14 cellular contexts compared by ENCODE assay signal in the genomic region with DNA sequence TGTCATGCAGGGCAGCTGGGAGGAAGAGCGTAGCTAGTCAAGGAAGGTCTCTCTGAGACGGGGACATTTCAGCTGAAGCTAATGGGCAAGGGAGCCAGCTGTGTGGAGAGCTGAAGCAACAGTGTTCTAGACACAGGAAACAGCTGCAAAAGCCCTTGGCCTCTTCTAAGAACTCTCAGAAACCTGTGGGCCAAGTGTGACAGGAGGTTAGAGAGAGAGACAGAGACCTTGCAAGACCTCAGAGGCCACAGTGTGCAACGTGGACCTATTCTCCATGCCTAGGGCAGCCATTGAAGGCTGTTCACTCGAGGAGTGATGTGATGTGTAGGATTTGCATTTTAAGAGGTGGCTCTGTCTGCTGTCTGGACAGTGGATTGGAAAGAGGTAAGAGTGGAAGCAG. TPM values are rescaled to one million over a fixed set of nuclear protein-coding genes. Genes with fewer than 3 reads are reported as not detected.
DNase-seq lines count a peak whose midpoint lies in the region; ATAC-seq and TF ChIP-seq lines count a peak whose summit lies in the region.
"Had no signal": no experiment of that assay in that cellular context is flagged by ENCODE, and none has a peak within 500 bp of the region (broad histone marks: within the 10 kb centered on the region; RNA-seq: fewer than 3 reads in every experiment).

No MANE protein-coding gene starts in this region.

- H3K36me3 Mint-ChIP-seq in CD8-positive, alpha-beta memory T cell, result peaks cover 0 to 74% (median 24%) of the 10 kb centered on the region in 3 donors
- peaks cover 35% of the 10 kb centered on the region for H3K36me3 Mint-ChIP-seq in T-helper 1 cell treated with Interleukin-12 subunit alpha and Interleukin-12 subunit beta and Interleukin-4 antibody, amounts not matched to agents 30 μg/mL and 1 μg/mL, for 36 hours (ENCODE audit: low read depth)
- H3K36me3 Mint-ChIP-seq in endothelial cell (ENCODE audit: low read depth, unreplicated experiment) (peaks cover 11% of the 10 kb centered on the region), HFFc6 (ENCODE audit: low read depth) (no peaks in the 10 kb centered on the region; the same call in 1 of the 2 replicates)

- TF ChIP-seq CTCF in endothelial cell (IDR thresholded peaks at IDR 0.05; ENCODE audit: unreplicated experiment) (no peak), HFFc6 (IDR thresholded peaks at IDR 0.05) (no peak)

- H3K27ac ChIP-seq in CD8-positive, alpha-beta memory T cell (ENCODE audit: low read depth, low read length), result no peak overlapping the region
- H3K27ac ChIP-seq: epithelial cell of prostate, suprapubic skin had no signal

- POLR2A ChIA-PET in CD8-positive, alpha-beta memory T cell (lab: Charles Lee), result no interaction called here

- H3K27me3 Mint-ChIP-seq in CD8-positive, alpha-beta memory T cell, result no peaks in the 10 kb centered on the region
- no peaks in the 10 kb centered on the region for H3K27me3 Mint-ChIP-seq in T-helper 1 cell treated with Interleukin-12 subunit alpha and Interleukin-12 subunit beta and Interleukin-4 antibody, amounts not matched to agents 30 μg/mL and 1 μg/mL, for 36 hours (ENCODE audit: low read depth)
- H3K27me3 Mint-ChIP-seq in endothelial cell (ENCODE audit: unreplicated experiment), result peaks cover 2% of the 10 kb centered on the region
- no peaks in the 10 kb centered on the region; the same call in 1 of the 2 replicates for H3K27me3 Mint-ChIP-seq in HFFc6 (ENCODE audit: insufficient read depth)
- H3K27me3 Mint-ChIP-seq: progenitor cell of endocrine pancreas had no signal

- intact Hi-C loops in left colon (cut with DNase I, micrococcal nuclease), result no loop called here

- peak in 1 of 5 donors; percentile 37 for DNase-seq in CD8-positive, alpha-beta memory T cell
- DNase-seq in left colon, result no peak
- DNase-seq in endothelial cell (ENCODE audit: low spot score), result no peak
- no peak for DNase-seq in H4 (ENCODE audit: low spot score)
- no peak for DNase-seq in HFFc6
- DNase-seq: activated CD8-positive, alpha-beta memory T cell treated with anti-CD3 and anti-CD28 coated beads, Interleukin-2, amount 50 U/mL, for 48 hours; H9; NCI-H2081 had no signal

- H3K27ac Mint-ChIP-seq in CD8-positive, alpha-beta memory T cell, result peak overlapping the region in 7 of 8 donors; percentile 15 to 87 (median 64)
- H3K27ac Mint-ChIP-seq in T-helper 1 cell treated with Interleukin-12 subunit alpha and Interleukin-12 subunit beta and Interleukin-4 antibody, amounts not matched to agents 30 μg/mL and 1 μg/mL, for 36 hours, result peak overlapping the region; percentile 91
- H3K27ac Mint-ChIP-seq in endothelial cell (ENCODE audit: unreplicated experiment) (no peak overlapping the region), HFFc6 (no peak overlapping the region)
- H3K27ac Mint-ChIP-seq: progenitor cell of endocrine pancreas had no signal

- H3K4me3 Mint-ChIP-seq in CD8-positive, alpha-beta memory T cell, result peak overlapping the region in 4 of 7 donors; percentile 10 to 57 (median 20)
- peak overlapping the region; percentile 72 for H3K4me3 Mint-ChIP-seq in T-helper 1 cell treated with Interleukin-12 subunit alpha and Interleukin-12 subunit beta and Interleukin-4 antibody, amounts not matched to agents 30 μg/mL and 1 μg/mL, for 36 hours
- H3K4me3 Mint-ChIP-seq in endothelial cell (ENCODE audit: unreplicated experiment) (no peak overlapping the region), HFFc6 (no peak overlapping the region)
- H3K4me3 Mint-ChIP-seq: H9 had no signal

- H3K4me1 ChIP-seq in CD8-positive, alpha-beta memory T cell (ENCODE audit: insufficient read depth, low read length), result peaks cover 13% of the 10 kb centered on the region
- H3K4me1 ChIP-seq: suprapubic skin had no signal

- H3K27me3 ChIP-seq in CD8-positive, alpha-beta memory T cell (ENCODE audit: insufficient read depth, low read length, poor library complexity, severe bottlenecking), result no peaks in the 10 kb centered on the region
- H3K27me3 ChIP-seq: suprapubic skin had no signal

- H3K9me3 ChIP-seq in CD8-positive, alpha-beta memory T cell (ENCODE audit: low read length), result no peaks in the 10 kb centered on the region
- H3K9me3 ChIP-seq: suprapubic skin had no signal

- peaks cover 35 to 54% (median 49%) of the 10 kb centered on the region in 3 donors for H3K4me1 Mint-ChIP-seq in CD8-positive, alpha-beta memory T cell
- H3K4me1 Mint-ChIP-seq in T-helper 1 cell treated with Interleukin-12 subunit alpha and Interleukin-12 subunit beta and Interleukin-4 antibody, amounts not matched to agents 30 μg/mL and 1 μg/mL, for 36 hours (ENCODE audit: low read depth), result peaks cover 31% of the 10 kb centered on the region
- peaks cover 11% of the 10 kb centered on the region for H3K4me1 Mint-ChIP-seq in endothelial cell (ENCODE audit: unreplicated experiment)
- H3K4me1 Mint-ChIP-seq in HFFc6 (ENCODE audit: low read depth), result peaks cover 5% of the 10 kb centered on the region; the same call in 1 of the 2 replicates

- no peaks in the 10 kb centered on the region for H3K9me3 Mint-ChIP-seq in CD8-positive, alpha-beta memory T cell
- peaks cover 7% of the 10 kb centered on the region for H3K9me3 Mint-ChIP-seq in T-helper 1 cell treated with Interleukin-12 subunit alpha and Interleukin-12 subunit beta and Interleukin-4 antibody, amounts not matched to agents 30 μg/mL and 1 μg/mL, for 36 hours
- H3K9me3 Mint-ChIP-seq in endothelial cell (ENCODE audit: unreplicated experiment) (no peaks in the 10 kb centered on the region), HFFc6 (no peaks in the 10 kb centered on the region)
- H3K9me3 Mint-ChIP-seq: H9 had no signal

- peaks cover 7% of the 10 kb centered on the region for H3K36me3 ChIP-seq in CD8-positive, alpha-beta memory T cell (ENCODE audit: insufficient read depth, low read length)

- peak; percentile 47 for ATAC-seq in GM18909 (IDR thresholded peaks at IDR 0.05; ENCODE audit: poor library complexity, unreplicated experiment)
- peak; percentile 34 for ATAC-seq in left colon
- no peak for ATAC-seq in GM18867 (IDR thresholded peaks at IDR 0.05; ENCODE audit: unreplicated experiment)

- no peak overlapping the region for H3K4me3 ChIP-seq in CD8-positive, alpha-beta memory T cell (ENCODE audit: low read length)
- H3K4me3 ChIP-seq: suprapubic skin had no signal

- CTCF ChIA-PET in CD8-positive, alpha-beta memory T cell (lab: Charles Lee), result no interaction called here

RNA-seq across cellular contexts. Expression of a gene that starts 48.7 kb away (rescaled TPM):
- total RNA-seq in CD8-positive, alpha-beta memory T cell, result 10 to 100 TPM; 32.8 to 37.8 TPM
- 109 TPM for polyA plus RNA-seq in CD8-positive, alpha-beta memory T cell
- total RNA-seq in left colon (10 to 100 TPM; 50.9 to 51.0 TPM), endothelial cell (ENCODE audit: unreplicated experiment) (53.4 TPM)
- total RNA-seq in H4 (2014; rRNA removed; shearing (Covaris generic)), result 14.8 and 26.4 TPM in 2 replicates
- 10 to 100 TPM; 30.8 to 36.3 (median 34.3) TPM for total RNA-seq in HFFc6 (2021; fragmentation: NEBNext Ultra II Directional; extraction: Animal tissue kit (Norgen Biotek cat#: 25700))

Comparison
In these comparisons a context has a peak if more than half of its experiments do, and no peak if none do; other contexts are left out.
1. H3K27ac Mint-ChIP-seq: peak in CD8-positive, alpha-beta memory T cell (7 of 8) and T-helper 1 cell treated with Interleukin-12 subunit alpha and Interleukin-12 subunit beta and Interleukin-4 antibody, amounts not matched to agents 30 μg/mL and 1 μg/mL, for 36 hours (single experiment); none in endothelial cell (single experiment) and HFFc6 (single experiment).
2. H3K4me3 Mint-ChIP-seq: peak in CD8-positive, alpha-beta memory T cell (4 of 7) and T-helper 1 cell treated with Interleukin-12 subunit alpha and Interleukin-12 subunit beta and Interleukin-4 antibody, amounts not matched to agents 30 μg/mL and 1 μg/mL, for 36 hours (single experiment); none in endothelial cell (single experiment) and HFFc6 (single experiment).